ENCODE assay signal across 10 cellular contexts in the genomic region with DNA sequence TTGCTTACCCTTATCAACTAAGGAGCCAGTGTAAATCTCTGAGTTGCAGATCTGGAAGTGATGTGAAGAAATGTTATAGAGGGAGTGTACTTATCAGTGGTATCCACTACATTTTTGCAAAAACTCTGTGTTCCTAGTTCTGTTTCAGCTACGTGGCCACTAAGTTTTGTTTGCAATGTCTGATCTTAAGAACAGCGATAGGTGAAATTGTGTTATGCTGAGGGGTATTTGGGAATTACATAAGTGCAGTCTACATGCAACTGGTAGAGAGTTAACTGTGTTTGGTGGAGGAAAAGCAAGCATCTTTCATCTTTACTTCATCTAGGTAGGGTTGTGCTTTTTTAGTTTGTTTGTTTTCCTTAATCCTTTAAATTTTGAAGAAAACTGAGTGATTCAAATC.
DNase-seq lines count a peak whose midpoint lies in the region; ATAC-seq and TF ChIP-seq lines count a peak whose summit lies in the region.
"Had no signal": no experiment of that assay in that cellular context is flagged by ENCODE, and none has a peak within 500 bp of the region (broad histone marks: within the 10 kb centered on the region; RNA-seq: fewer than 3 reads in every experiment).

No MANE protein-coding gene starts in this region.

- DNase-seq in heart right ventricle, result no peak
- DNase-seq in left ventricle myocardium superior, result no peak
- DNase-seq in activated naive CD8-positive, alpha-beta T cell treated with anti-CD3 and anti-CD28 coated beads for 36 hours, result no peak
- no peak for DNase-seq in mesothelial cell of epicardium (ENCODE audit: low spot score in 2 of 2, unreplicated experiment in 2 of 2)
- no peak for DNase-seq in upper lobe of left lung
- DNase-seq in SK-N-DZ (ENCODE audit: low spot score), result no peak
- no peak for DNase-seq in activated CD8-positive, alpha-beta memory T cell treated with anti-CD3 and anti-CD28 coated beads, Interleukin-2, amount 50 U/mL, for 4 hours
- DNase-seq: NCI-H226 had no signal

- H3K27ac ChIP-seq in heart right ventricle (peak overlapping the region; percentile 3 to 97 (median 89)), upper lobe of left lung (peak overlapping the region; percentile 85 to 91 (median 90))
- H3K27ac ChIP-seq: cardiac muscle cell had no signal

- peaks cover 65% of the 10 kb centered on the region for H3K36me3 Mint-ChIP-seq in activated naive CD8-positive, alpha-beta T cell treated with anti-CD3 and anti-CD28 coated beads for 36 hours
- peaks cover 6% of the 10 kb centered on the region for H3K36me3 Mint-ChIP-seq in mesothelial cell of epicardium

- intact Hi-C loops in heart right ventricle (cut with DNase I), result loop anchor here in 6 of 10 donors (10.0 kb wide), 3 partner anchors 60 to 110 kb away; no protein-coding TSS in a partner anchor
- intact Hi-C loops in left ventricle myocardium superior (cut with micrococcal nuclease), result no loop called here

- H3K4me1 ChIP-seq in heart right ventricle, result peaks cover 0 to 77% (median 43%) of the 10 kb centered on the region in 9 donors
- peaks cover 38 to 58% (median 53%) of the 10 kb centered on the region in 4 donors for H3K4me1 ChIP-seq in upper lobe of left lung

- TF ChIP-seq CTCF in heart right ventricle (IDR thresholded peaks at IDR 0.05) (no peak), mesothelial cell of epicardium (IDR thresholded peaks at IDR 0.05; ENCODE audit: unreplicated experiment) (no peak), upper lobe of left lung (IDR thresholded peaks at IDR 0.05) (no peak)

- H3K9me3 ChIP-seq in heart right ventricle (no peaks in the 10 kb centered on the region), upper lobe of left lung (no peaks in the 10 kb centered on the region)

- TF ChIP-seq EP300 in upper lobe of left lung (IDR thresholded peaks at IDR 0.05), result no peak

- H3K27ac Mint-ChIP-seq in activated naive CD8-positive, alpha-beta T cell treated with anti-CD3 and anti-CD28 coated beads for 36 hours, result peak overlapping the region; percentile 94
- H3K27ac Mint-ChIP-seq in mesothelial cell of epicardium, result no peak overlapping the region

- 27 to 38% methylated on average over 2 of the region's 2 CpGs for WGBS in heart right ventricle, 2 donors
- 28 to 35% methylated on average over 2 of the region's 2 CpGs for WGBS in upper lobe of left lung, 2 donors

- H3K4me1 Mint-ChIP-seq in activated naive CD8-positive, alpha-beta T cell treated with anti-CD3 and anti-CD28 coated beads for 36 hours, result peaks cover 50% of the 10 kb centered on the region
- peaks cover 61% of the 10 kb centered on the region for H3K4me1 Mint-ChIP-seq in mesothelial cell of epicardium

- TF ChIP-seq POLR2A in upper lobe of left lung (IDR thresholded peaks at IDR 0.05), result no peak

- H3K27me3 Mint-ChIP-seq in activated naive CD8-positive, alpha-beta T cell treated with anti-CD3 and anti-CD28 coated beads for 36 hours, result no peaks in the 10 kb centered on the region
- H3K27me3 Mint-ChIP-seq in mesothelial cell of epicardium (ENCODE audit: low read depth), result no peaks in the 10 kb centered on the region

- H3K4me3 ChIP-seq in heart right ventricle (peak overlapping the region in 8 of 10 donors; percentile 38 to 72 (median 65)), upper lobe of left lung (peak overlapping the region; percentile 6 to 64 (median 36))
- H3K4me3 ChIP-seq: cardiac muscle cell had no signal

- H3K4me3 Mint-ChIP-seq in activated naive CD8-positive, alpha-beta T cell treated with anti-CD3 and anti-CD28 coated beads for 36 hours, result peak overlapping the region; percentile 99
- H3K4me3 Mint-ChIP-seq in mesothelial cell of epicardium, result peak overlapping the region; percentile 53

- H3K27me3 ChIP-seq in heart right ventricle (no peaks in the 10 kb centered on the region), upper lobe of left lung (no peaks in the 10 kb centered on the region)
- H3K27me3 ChIP-seq: cardiac muscle cell had no signal

- H3K9me3 Mint-ChIP-seq in activated naive CD8-positive, alpha-beta T cell treated with anti-CD3 and anti-CD28 coated beads for 36 hours, result no peaks in the 10 kb centered on the region
- no peaks in the 10 kb centered on the region for H3K9me3 Mint-ChIP-seq in mesothelial cell of epicardium

- H3K36me3 ChIP-seq in heart right ventricle, result peaks cover 0 to 16% (median 0%) of the 10 kb centered on the region in 9 donors
- H3K36me3 ChIP-seq in upper lobe of left lung, result no peaks in the 10 kb centered on the region
- H3K36me3 ChIP-seq: cardiac muscle cell had no signal

- ATAC-seq in heart right ventricle (no peak), left ventricle myocardium superior (no peak), upper lobe of left lung (ENCODE audit: low FRiP score in 2 of 2) (no peak), GM21423 (IDR thresholded peaks at IDR 0.05; ENCODE audit: unreplicated experiment) (no peak)
